In genomic region chr11:107140988-107141387, GRCh38 we compare ENCODE assay signal across 16 cellular contexts.
A peak's percentile ranks its signal among the peaks of the same experiment; 100 is the strongest.
DNase-seq lines count a peak whose midpoint lies in the region; ATAC-seq and TF ChIP-seq lines count a peak whose summit lies in the region.
"Had no signal": no experiment of that assay in that cellular context is flagged by ENCODE, and none has a peak within 500 bp of the region (broad histone marks: within the 10 kb centered on the region; RNA-seq: fewer than 3 reads in every experiment).

No MANE protein-coding gene starts in this region.

- no peaks in the 10 kb centered on the region for H3K9me3 Mint-ChIP-seq in type B pancreatic cell
- H3K9me3 Mint-ChIP-seq: GM23338 had no signal

- ATAC-seq in HG02763 (IDR thresholded peaks at IDR 0.05; ENCODE audit: unreplicated experiment) (no peak), GM21619 (IDR thresholded peaks at IDR 0.05; ENCODE audit: unreplicated experiment) (no peak)
- ATAC-seq: CD8-positive, alpha-beta T cell; GM12878; GM23338 had no signal

- H3K4me3 Mint-ChIP-seq in type B pancreatic cell = no peak overlapping the region
- H3K4me3 Mint-ChIP-seq: B cell; CD8-positive, alpha-beta T cell; GM23338 had no signal

- H3K36me3 Mint-ChIP-seq in type B pancreatic cell = no peaks in the 10 kb centered on the region
- H3K36me3 Mint-ChIP-seq: CD8-positive, alpha-beta T cell had no signal

- no peaks in the 10 kb centered on the region for H3K4me1 Mint-ChIP-seq in type B pancreatic cell (ENCODE audit: unreplicated experiment)
- H3K4me1 Mint-ChIP-seq: B cell, GM23338 had no signal

- no peak for TF ChIP-seq CTCF in type B pancreatic cell (conservative IDR thresholded peaks at IDR 0.05)

- DNase-seq in Ammon's horn (ENCODE audit: low spot score) (peak; percentile 4), NCI-H526 (lab: John Stamatoyannopoulos, UW) (peak; percentile 43 to 56), cerebellar cortex (ENCODE audit: low spot score) (peak; percentile 64), putamen (ENCODE audit: low spot score) (peak; percentile 3), CD1c-positive myeloid dendritic cell (ENCODE audit: extremely low spot score) (no peak), type B pancreatic cell (ENCODE audit: extremely low spot score, unreplicated experiment) (no peak)
- DNase-seq: ACHN; CD8-positive, alpha-beta T cell; COR-L47; H7; IMR-90 had no signal

- H3K27me3 Mint-ChIP-seq in type B pancreatic cell = no peaks in the 10 kb centered on the region
- H3K27me3 Mint-ChIP-seq: B cell had no signal

- no peak overlapping the region for H3K27ac Mint-ChIP-seq in type B pancreatic cell
- H3K27ac Mint-ChIP-seq: B cell; CD8-positive, alpha-beta T cell; GM23338 had no signal

Comparison
In these comparisons a context has a peak if more than half of its experiments do, and no peak if none do; other contexts are left out.
1. DNase-seq: peak in Ammon's horn (single experiment), NCI-H526 (2 of 2), cerebellar cortex (single experiment) and putamen (single experiment); none in CD1c-positive myeloid dendritic cell (single experiment) and type B pancreatic cell (single experiment).